ENCODE assay signal across 8 cellular contexts in genomic region chr7:8217200-8218068, GRCh38. TPM values are rescaled to one million over a fixed set of nuclear protein-coding genes. Genes with fewer than 3 reads are reported as not detected.
DNase-seq lines count a peak whose midpoint lies in the region; ATAC-seq, FAIRE-seq and TF ChIP-seq lines count a peak whose summit lies in the region.

No MANE protein-coding gene starts in this region.

- no peak overlapping the region for H3K4me3 ChIP-seq in NB4 (ENCODE audit: low read depth, low read length)

- no peak overlapping the region for H3K4me3 Mint-ChIP-seq in effector memory CD8-positive, alpha-beta T cell

- peaks cover 2 to 3% of the 10 kb centered on the region in 2 donors for H3K4me1 Mint-ChIP-seq in effector memory CD8-positive, alpha-beta T cell (ENCODE audit: low read depth in 2 of 2)

- peak; percentile 75 for ATAC-seq in effector memory CD8-positive, alpha-beta T cell (replicated peaks)
- ATAC-seq in GM21723 (IDR thresholded peaks at IDR 0.05; ENCODE audit: unreplicated experiment), result no peak

- H3K27ac Mint-ChIP-seq in effector memory CD8-positive, alpha-beta T cell, result no peak overlapping the region

- no peaks in the 10 kb centered on the region for H3K36me3 Mint-ChIP-seq in effector memory CD8-positive, alpha-beta T cell (ENCODE audit: insufficient read depth)

- H3K27ac ChIP-seq in RWPE1, result no peak overlapping the region

- FAIRE-seq in GM12891 (lab: Jason Lieb, UNC), result peak; percentile 93

- POLR2A ChIA-PET in RWPE1 (lab: Yijun Ruan, JAX; ENCODE audit: low non-redundant PET), result no interaction called here

- TF ChIP-seq CTCF in AG09319 (IDR thresholded peaks at IDR 0.05; ENCODE audit: low read depth, low read length) (peak; percentile 54), NB4 (IDR thresholded peaks at IDR 0.05; ENCODE audit: low read depth, low read length) (peak; percentile 28), RWPE1 (conservative IDR thresholded peaks at IDR 0.05; ENCODE audit: low read depth) (peak; percentile 71)

- no peak for TF ChIP-seq POLR2A in GM12891 (IDR thresholded peaks at IDR 0.05; ENCODE audit: low read depth, low read length)
- TF ChIP-seq POLR2A in NB4 (IDR thresholded peaks at IDR 0.05; ENCODE audit: extremely low read depth, insufficient read length), result no peak

- DNase-seq in AG09319 (ENCODE audit: extremely low read depth, low read depth) (peak; percentile 29), GM12891 (ENCODE audit: insufficient read length, low spot score) (peak; percentile 12), NB4 (ENCODE audit: low read depth) (peak; percentile 79), RWPE1 (ENCODE audit: low spot score) (peak; percentile 44), middle frontal gyrus (ENCODE audit: extremely low spot score, low spot score) (peak; percentile 69), NCI-H524 treated with DMSO at 0.1 percent for 48 hours (lab: John Stamatoyannopoulos, UW) (no peak)
- peak; percentile 53 to 62 (median 62) for DNase-seq in effector memory CD8-positive, alpha-beta T cell

- H3K27me3 Mint-ChIP-seq in effector memory CD8-positive, alpha-beta T cell, result no peaks in the 10 kb centered on the region

- no peaks in the 10 kb centered on the region for H3K9me3 Mint-ChIP-seq in effector memory CD8-positive, alpha-beta T cell

- CTCF ChIA-PET in RWPE1 (lab: Yijun Ruan, JAX), result interaction anchor here (0.6 kb wide), 1 partner anchor 412 kb away, joined by 3 read pairs; no protein-coding TSS in a partner anchor

TF ChIP-seq in GM12891, 5 proteins besides CTCF, POLR2A, EP300 and RAD21:
- TF ChIP-seq TAF1 (IDR thresholded peaks at IDR 0.05; ENCODE audit: low read depth, low read length) (no peak), POLR2AphosphoS5 (IDR thresholded peaks at IDR 0.05; ENCODE audit: low read depth, low read length) (no peak), POU2F2 (IDR thresholded peaks at IDR 0.05; ENCODE audit: low read depth, low read length) (no peak), PAX5 (IDR thresholded peaks at IDR 0.05; ENCODE audit: insufficient read depth, low read length, severe bottlenecking) (no peak), SPI1 (IDR thresholded peaks at IDR 0.05; ENCODE audit: low read depth, low read length) (no peak)

RNA-seq across cellular contexts. Expression of gene ICA1, which starts 44.5 kb away (rescaled TPM):
- 3.7 TPM for polyA plus RNA-seq in GM12891 (2012; ENCODE audit: low read depth, missing spikeins)
